Comparison of ENCODE assay signal across 13 cellular contexts in genomic region chr17:28345420-28346198, GRCh38. TPM values are rescaled to one million over a fixed set of nuclear protein-coding genes. Genes with fewer than 3 reads are reported as not detected.
DNase-seq lines count a peak whose midpoint lies in the region; ATAC-seq and TF ChIP-seq lines count a peak whose summit lies in the region.
"Had no signal": no experiment of that assay in that cellular context is flagged by ENCODE, and none has a peak within 500 bp of the region (broad histone marks: within the 10 kb centered on the region; RNA-seq: fewer than 3 reads in every experiment).

No MANE protein-coding gene starts in this region.

- DNase-seq in NT2/D1 (ENCODE audit: low read depth, low spot score): no peak
- DNase-seq in fibroblast of the aortic adventitia (ENCODE audit: low read depth): peak; percentile 62
- DNase-seq in osteoblast (ENCODE audit: insufficient read length, low spot score, missing footprints): peak; percentile 74
- no peak for DNase-seq in activated CD4-positive, alpha-beta T cell treated with anti-CD3 and anti-CD28 coated beads, Interleukin-2, amount 10 ng/mL, durations not matched to agents 7 days and 5 days
- no peak for DNase-seq in effector memory CD8-positive, alpha-beta T cell
- DNase-seq: activated CD8-positive, alpha-beta memory T cell treated with anti-CD3 and anti-CD28 coated beads, Interleukin-2, amount 10 ng/mL, durations not matched to agents 7 days and 5 days; foreskin melanocyte; stimulated activated naive B cell treated with anti-CD40 and anti-IgM and Interleukin-4, amounts not matched to agents 10 μg/mL and 1 μg/mL and 100 μg/mL, for 72 hours had no signal

- H3K9me3 Mint-ChIP-seq in activated CD4-positive, alpha-beta T cell treated with anti-CD3 and anti-CD28 coated beads, Interleukin-2, amount 10 ng/mL, durations not matched to agents 7 days and 5 days: no peaks in the 10 kb centered on the region
- H3K9me3 Mint-ChIP-seq in effector memory CD8-positive, alpha-beta T cell: no peaks in the 10 kb centered on the region
- H3K9me3 Mint-ChIP-seq: stimulated activated naive B cell treated with anti-CD40 and anti-IgM and Interleukin-4, amounts not matched to agents 10 μg/mL and 1 μg/mL and 100 μg/mL, for 72 hours had no signal

- TF ChIP-seq POLR2A in GM15510 (IDR thresholded peaks at IDR 0.05; ENCODE audit: borderline replicate concordance, extremely low read depth, insufficient read length): peak; percentile 17

- H3K36me3 ChIP-seq in NT2/D1 (ENCODE audit: insufficient read depth, insufficient read length, low read length) (peaks cover 99% of the 10 kb centered on the region), osteoblast (ENCODE audit: insufficient read depth, low read length) (peaks cover 78% of the 10 kb centered on the region)

- H3K4me3 ChIP-seq in NT2/D1 (ENCODE audit: insufficient read length, low read depth): no peak overlapping the region
- no peak overlapping the region for H3K4me3 ChIP-seq in fibroblast of the aortic adventitia (ENCODE audit: low read depth, low read length)
- H3K4me3 ChIP-seq in osteoblast (ENCODE audit: insufficient read depth, low read length): no peak overlapping the region

- ATAC-seq in GM18520 (IDR thresholded peaks at IDR 0.05; ENCODE audit: unreplicated experiment) (no peak), esophagus mucosa (no peak)
- no peak for ATAC-seq in effector memory CD8-positive, alpha-beta T cell (replicated peaks)
- ATAC-seq: activated CD8-positive, alpha-beta memory T cell treated with anti-CD3 and anti-CD28 coated beads, Interleukin-2, amount 10 ng/mL, durations not matched to agents 7 days and 5 days; stimulated activated naive B cell treated with anti-CD40 and anti-IgM and Interleukin-4, amounts not matched to agents 10 μg/mL and 1 μg/mL and 100 μg/mL, for 72 hours had no signal

- peak overlapping the region; percentile 82 for H3K27ac ChIP-seq in osteoblast (ENCODE audit: low read depth, low read length)

- no peaks in the 10 kb centered on the region for H3K27me3 Mint-ChIP-seq in activated CD4-positive, alpha-beta T cell treated with anti-CD3 and anti-CD28 coated beads, Interleukin-2, amount 10 ng/mL, durations not matched to agents 7 days and 5 days
- H3K27me3 Mint-ChIP-seq in effector memory CD8-positive, alpha-beta T cell: no peaks in the 10 kb centered on the region
- H3K27me3 Mint-ChIP-seq: activated CD8-positive, alpha-beta memory T cell treated with anti-CD3 and anti-CD28 coated beads, Interleukin-2, amount 10 ng/mL, durations not matched to agents 7 days and 5 days; stimulated activated naive B cell treated with anti-CD40 and anti-IgM and Interleukin-4, amounts not matched to agents 10 μg/mL and 1 μg/mL and 100 μg/mL, for 72 hours had no signal

- peaks cover 36% of the 10 kb centered on the region for H3K36me3 Mint-ChIP-seq in activated CD4-positive, alpha-beta T cell treated with anti-CD3 and anti-CD28 coated beads, Interleukin-2, amount 10 ng/mL, durations not matched to agents 7 days and 5 days (ENCODE audit: low read depth)
- peaks cover 63% of the 10 kb centered on the region for H3K36me3 Mint-ChIP-seq in effector memory CD8-positive, alpha-beta T cell (ENCODE audit: insufficient read depth)

- H3K4me1 ChIP-seq in NT2/D1 (ENCODE audit: insufficient read depth, insufficient read length) (peaks cover 6% of the 10 kb centered on the region), osteoblast (ENCODE audit: insufficient read depth, low read length) (peaks cover 28% of the 10 kb centered on the region)

- H3K9me3 ChIP-seq in NT2/D1 (ENCODE audit: insufficient read depth, low read length) (no peaks in the 10 kb centered on the region), osteoblast (ENCODE audit: low read depth, low read length) (no peaks in the 10 kb centered on the region)

- peaks cover 2% of the 10 kb centered on the region for H3K4me1 Mint-ChIP-seq in activated CD4-positive, alpha-beta T cell treated with anti-CD3 and anti-CD28 coated beads, Interleukin-2, amount 10 ng/mL, durations not matched to agents 7 days and 5 days
- H3K4me1 Mint-ChIP-seq in effector memory CD8-positive, alpha-beta T cell (ENCODE audit: low read depth in 2 of 2): peaks cover 0 to 2% of the 10 kb centered on the region in 2 donors
- H3K4me1 Mint-ChIP-seq: activated CD8-positive, alpha-beta memory T cell treated with anti-CD3 and anti-CD28 coated beads, Interleukin-2, amount 10 ng/mL, durations not matched to agents 7 days and 5 days had no signal

- peaks cover 4% of the 10 kb centered on the region for H4K20me1 ChIP-seq in osteoblast (ENCODE audit: insufficient read depth, low read length)

- H3K9ac ChIP-seq in NT2/D1 (ENCODE audit: insufficient read length, low read depth): peak overlapping the region; percentile 2

- no peak overlapping the region for H2AFZ ChIP-seq in osteoblast (ENCODE audit: low read length)

- H3K4me3 Mint-ChIP-seq in activated CD4-positive, alpha-beta T cell treated with anti-CD3 and anti-CD28 coated beads, Interleukin-2, amount 10 ng/mL, durations not matched to agents 7 days and 5 days: no peak overlapping the region
- H3K4me3 Mint-ChIP-seq in effector memory CD8-positive, alpha-beta T cell: no peak overlapping the region
- H3K4me3 Mint-ChIP-seq: activated CD8-positive, alpha-beta memory T cell treated with anti-CD3 and anti-CD28 coated beads, Interleukin-2, amount 10 ng/mL, durations not matched to agents 7 days and 5 days; stimulated activated naive B cell treated with anti-CD40 and anti-IgM and Interleukin-4, amounts not matched to agents 10 μg/mL and 1 μg/mL and 100 μg/mL, for 72 hours had no signal

- no peaks in the 10 kb centered on the region for H3K27me3 ChIP-seq in NT2/D1 (ENCODE audit: insufficient read depth, insufficient read length)
- H3K27me3 ChIP-seq in osteoblast (ENCODE audit: insufficient read depth, low read length): no peaks in the 10 kb centered on the region

- peaks cover 13% of the 10 kb centered on the region for H3K79me2 ChIP-seq in osteoblast (ENCODE audit: insufficient read depth, low read length)

- no peak for TF ChIP-seq CTCF in fibroblast of the aortic adventitia (IDR thresholded peaks at IDR 0.05; ENCODE audit: insufficient read depth, low read length)
- no peak for TF ChIP-seq CTCF in osteoblast (IDR thresholded peaks at IDR 0.05; ENCODE audit: extremely low read depth, low read depth, low read length)

- POLR2A ChIA-PET in activated CD4-positive, alpha-beta T cell treated with anti-CD3 and anti-CD28 coated beads, Interleukin-2, amount 10 ng/mL, durations not matched to agents 7 days and 5 days (lab: Charles Lee): no interaction called here

- H3K27ac Mint-ChIP-seq in activated CD4-positive, alpha-beta T cell treated with anti-CD3 and anti-CD28 coated beads, Interleukin-2, amount 10 ng/mL, durations not matched to agents 7 days and 5 days: no peak overlapping the region
- H3K27ac Mint-ChIP-seq in effector memory CD8-positive, alpha-beta T cell: no peak overlapping the region
- H3K27ac Mint-ChIP-seq: activated CD8-positive, alpha-beta memory T cell treated with anti-CD3 and anti-CD28 coated beads, Interleukin-2, amount 10 ng/mL, durations not matched to agents 7 days and 5 days had no signal

- CTCF ChIA-PET in activated CD4-positive, alpha-beta T cell treated with anti-CD3 and anti-CD28 coated beads, Interleukin-2, amount 10 ng/mL, durations not matched to agents 7 days and 5 days (lab: Charles Lee): interaction anchor here (0.6 to 2.0 kb wide), 4 partner anchors 10 to 272 kb away, joined by 3 to 7 read pairs (median 4); partner anchors contain the start of gene POLDIP2

- H3K4me2 ChIP-seq in osteoblast (ENCODE audit: insufficient read depth, low read length): no peak overlapping the region

RNA-seq across cellular contexts. Expression of gene TNFAIP1, which starts 10.0 kb away (rescaled TPM):
- 10.1 and 23.7 TPM in 2 replicates for total RNA-seq in fibroblast of the aortic adventitia (ENCODE audit: low replicate concordance)
- total RNA-seq in osteoblast: 31.8 and 33.3 TPM in 2 replicates
- total RNA-seq in activated CD4-positive, alpha-beta T cell treated with anti-CD3 and anti-CD28 coated beads, Interleukin-2, amount 10 ng/mL, durations not matched to agents 7 days and 5 days: 10 to 100 TPM; 21.0 to 22.0 TPM
- 55.8 TPM for total RNA-seq in esophagus mucosa

RNA-seq across cellular contexts. Expression of gene IFT20, which starts 10.3 kb away (rescaled TPM):
- total RNA-seq in fibroblast of the aortic adventitia (ENCODE audit: low replicate concordance) (46.9 and 59.8 TPM in 2 replicates), osteoblast (59.4 and 59.8 TPM in 2 replicates), esophagus mucosa (14.0 TPM)
- total RNA-seq in activated CD4-positive, alpha-beta T cell treated with anti-CD3 and anti-CD28 coated beads, Interleukin-2, amount 10 ng/mL, durations not matched to agents 7 days and 5 days: 10 to 100 TPM; 20.5 to 22.3 TPM

RNA-seq across cellular contexts. Expression of gene POLDIP2, which starts 11.7 kb away (rescaled TPM):
- total RNA-seq in fibroblast of the aortic adventitia (ENCODE audit: low replicate concordance): 22.9 and 66.6 TPM in 2 replicates
- total RNA-seq in osteoblast: 82.9 and 84.6 TPM in 2 replicates
- 10 to 100 TPM; 61.6 to 67.7 TPM for total RNA-seq in activated CD4-positive, alpha-beta T cell treated with anti-CD3 and anti-CD28 coated beads, Interleukin-2, amount 10 ng/mL, durations not matched to agents 7 days and 5 days
- 81.1 TPM for total RNA-seq in esophagus mucosa

RNA-seq across cellular contexts. Expression of gene SEBOX, which starts 19.4 kb away (rescaled TPM):
- not detected in 2 replicates for total RNA-seq in fibroblast of the aortic adventitia (ENCODE audit: low replicate concordance)
- total RNA-seq in osteoblast: not detected in 2 replicates
- total RNA-seq in activated CD4-positive, alpha-beta T cell treated with anti-CD3 and anti-CD28 coated beads, Interleukin-2, amount 10 ng/mL, durations not matched to agents 7 days and 5 days: not detected
- not detected for total RNA-seq in esophagus mucosa
- total RNA-seq: activated CD8-positive, alpha-beta memory T cell treated with anti-CD3 and anti-CD28 coated beads, Interleukin-2, amount 10 ng/mL, durations not matched to agents 7 days and 5 days; Daoy; mononuclear cell had no signal

RNA-seq across cellular contexts. Expression of gene VTN, which starts 24.5 kb away (rescaled TPM):
- total RNA-seq in fibroblast of the aortic adventitia (ENCODE audit: low replicate concordance) (0.09 and 0.82 TPM in 2 replicates), osteoblast (under 0.01 TPM in 1 of 2 replicates, not detected in the other), esophagus mucosa (0.60 TPM)
- under 1 TPM; 0.08 to 0.12 TPM for total RNA-seq in activated CD4-positive, alpha-beta T cell treated with anti-CD3 and anti-CD28 coated beads, Interleukin-2, amount 10 ng/mL, durations not matched to agents 7 days and 5 days
- total RNA-seq: Daoy, mononuclear cell had no signal

Comparison
In these comparisons a context has a peak if more than half of its experiments do, and no peak if none do; other contexts are left out.
1. DNase-seq: peak in fibroblast of the aortic adventitia (single experiment) and osteoblast (single experiment); none in NT2/D1 (single experiment), activated CD4-positive, alpha-beta T cell treated with anti-CD3 and anti-CD28 coated beads, Interleukin-2, amount 10 ng/mL, durations not matched to agents 7 days and 5 days (single experiment) and effector memory CD8-positive, alpha-beta T cell (0 of 3).